ENCODE assay signal across 8 cellular contexts in genomic region chr1:36576118-36576517, GRCh38.
A peak's percentile ranks its signal among the peaks of the same experiment; 100 is the strongest.
DNase-seq lines count a peak whose midpoint lies in the region; ATAC-seq, FAIRE-seq and TF ChIP-seq lines count a peak whose summit lies in the region.

No MANE protein-coding gene starts in this region.

- no peak for ATAC-seq in GM21737 (IDR thresholded peaks at IDR 0.05; ENCODE audit: unreplicated experiment)

- H3K36me3 Mint-ChIP-seq in neural crest cell (ENCODE audit: low read depth) = no peaks in the 10 kb centered on the region

- intact Hi-C loops in esophagus muscularis mucosa (cut with DNase I) = loop anchor here (5.0 kb wide), 1 partner anchor 856 kb away; no protein-coding TSS in a partner anchor

- WGBS in esophagus muscularis mucosa = 0% methylated on average over 5 of the region's 7 CpGs
- 0 to 3% methylated on average over 3 to 7 of the region's 7 CpGs for WGBS in tibial nerve, 2 donors

- no peaks in the 10 kb centered on the region for H3K36me3 ChIP-seq in esophagus muscularis mucosa
- H3K36me3 ChIP-seq in tibial nerve = no peaks in the 10 kb centered on the region

- H3K27me3 ChIP-seq in esophagus muscularis mucosa = peaks cover 0 to 86% (median 12%) of the 10 kb centered on the region in 4 donors
- H3K27me3 ChIP-seq in tibial nerve = peaks cover 0 to 37% of the 10 kb centered on the region in 2 donors

- DNase-seq in AG10803 (ENCODE audit: low read depth) = peak; percentile 28
- peak; percentile 67 for DNase-seq in GM19239 (ENCODE audit: insufficient read length, low spot score)
- DNase-seq in NCI-H510A treated with DMSO at 0.1 percent for 48 hours (lab: John Stamatoyannopoulos, UW) = peak; percentile 81
- peak; percentile 75 for DNase-seq in activated CD8-positive, alpha-beta memory T cell treated with anti-CD3 and anti-CD28 coated beads for 24 hours
- no peak for DNase-seq in esophagus muscularis mucosa (ENCODE audit: extremely low spot score)
- DNase-seq in neural crest cell (ENCODE audit: low read depth, low spot score) = peak; percentile 84
- peak in 1 of 2 donors; percentile 32 for DNase-seq in tibial nerve (ENCODE audit: low spot score in 2 of 2)

- H3K4me3 ChIP-seq in AG10803 (ENCODE audit: low read length) (no peak overlapping the region), esophagus muscularis mucosa (no peak overlapping the region), tibial nerve (no peak overlapping the region)

- TF ChIP-seq POLR2A in esophagus muscularis mucosa (IDR thresholded peaks at IDR 0.05; ENCODE audit: low read depth) (no peak), tibial nerve (IDR thresholded peaks at IDR 0.05) (no peak)

- H3K9me3 Mint-ChIP-seq in neural crest cell = no peaks in the 10 kb centered on the region

- TF ChIP-seq CTCF in AG10803 (conservative IDR thresholded peaks at IDR 0.05; ENCODE audit: low read length) = peak; percentile 79
- peak; percentile 39 to 80 (median 50) for TF ChIP-seq CTCF in esophagus muscularis mucosa (IDR thresholded peaks at IDR 0.05)
- peak; percentile 88 for TF ChIP-seq CTCF in neural crest cell (conservative IDR thresholded peaks at IDR 0.05)
- TF ChIP-seq CTCF in tibial nerve (IDR thresholded peaks at IDR 0.05) = peak; percentile 68 to 73 (median 68)

- H3K9me3 ChIP-seq in esophagus muscularis mucosa (no peaks in the 10 kb centered on the region), tibial nerve (no peaks in the 10 kb centered on the region)

- H3K27ac ChIP-seq in esophagus muscularis mucosa (replicated peaks in 1 of 4) (no peak overlapping the region), tibial nerve (no peak overlapping the region)

- H3K4me1 Mint-ChIP-seq in neural crest cell = peaks cover 7% of the 10 kb centered on the region

- no peaks in the 10 kb centered on the region for H3K4me1 ChIP-seq in esophagus muscularis mucosa
- H3K4me1 ChIP-seq in tibial nerve = no peaks in the 10 kb centered on the region

- FAIRE-seq in GM19239 (lab: Jason Lieb, UNC) = peak; percentile 31

- TF ChIP-seq EP300 in esophagus muscularis mucosa (IDR thresholded peaks at IDR 0.05) (no peak), tibial nerve (IDR thresholded peaks at IDR 0.05) (no peak)

- no peak overlapping the region for H3K27ac Mint-ChIP-seq in neural crest cell (ENCODE audit: unreplicated experiment)

- H3K4me3 Mint-ChIP-seq in neural crest cell = no peak overlapping the region

- H3K27me3 Mint-ChIP-seq in neural crest cell (ENCODE audit: low read depth) = peaks cover 38% of the 10 kb centered on the region
